ENCODE assay signal across 23 cellular contexts in genomic region chr2:15789381-15790062, GRCh38.
DNase-seq lines count a peak whose midpoint lies in the region; ATAC-seq and TF ChIP-seq lines count a peak whose summit lies in the region.
"Had no signal": no experiment of that assay in that cellular context is flagged by ENCODE, and none has a peak within 500 bp of the region (broad histone marks: within the 10 kb centered on the region; RNA-seq: fewer than 3 reads in every experiment).

No MANE protein-coding gene starts in this region.

- TF ChIP-seq EP300 in SK-N-SH (IDR thresholded peaks at IDR 0.05; ENCODE audit: borderline replicate concordance in 1 of 2, low read depth in 1 of 2, low read length in 1 of 2) = no peak

- H3K27ac Mint-ChIP-seq in nephron progenitor cell = peak overlapping the region; percentile 61
- H3K27ac Mint-ChIP-seq: CD4-positive, CD25-positive, alpha-beta regulatory T cell; CD8-positive, alpha-beta memory T cell had no signal

- H3K9ac ChIP-seq in SK-N-SH = no peak overlapping the region
- H3K9ac ChIP-seq: BLaER1 had no signal

- no peaks in the 10 kb centered on the region for H4K20me1 ChIP-seq in SK-N-SH (ENCODE audit: insufficient read depth)
- H4K20me1 ChIP-seq: BLaER1 had no signal

- ATAC-seq in GM19395 (IDR thresholded peaks at IDR 0.05; ENCODE audit: unreplicated experiment) = no peak
- ATAC-seq: GM12878 had no signal

- TF ChIP-seq CTCF in nephron progenitor cell (IDR thresholded peaks at IDR 0.05) (no peak), SK-N-SH (IDR thresholded peaks at IDR 0.05) (no peak)

- CTCF ChIA-PET in SK-N-SH (lab: Yijun Ruan, JAX) = no interaction called here

- no peaks in the 10 kb centered on the region for H3K79me2 ChIP-seq in SK-N-SH (ENCODE audit: insufficient read depth)

- no peaks in the 10 kb centered on the region for H3K36me3 ChIP-seq in SK-N-SH (replicated peaks in 1 of 2; ENCODE audit: control insufficient read depth in 1 of 2, insufficient read depth in 2 of 2, low read length in 1 of 2)
- H3K36me3 ChIP-seq: BE2C, BLaER1 had no signal

- no peaks in the 10 kb centered on the region for H3K27me3 ChIP-seq in SK-N-SH (ENCODE audit: insufficient read depth)
- H3K27me3 ChIP-seq: BE2C, BLaER1 had no signal

- DNase-seq in SK-N-DZ (ENCODE audit: low spot score) (peak; percentile 94), nephron progenitor cell (no peak), ureter (ENCODE audit: low spot score) (no peak), SK-N-SH (no peak)
- DNase-seq: 8988T; ACHN; BE2C; C1 segment of cervical spinal cord; CD4-positive, alpha-beta memory T cell; CD4-positive, CD25-positive, alpha-beta regulatory T cell; CD8-positive, alpha-beta memory T cell; COR-L47; DMS 273 treated with DMSO at 0.1 percent for 48 hours; DMS153; DMS53; DMS79; DND-41; EL; GDM1 had no signal

- peaks cover 0 to 3% of the 10 kb centered on the region in 2 experiments; a peak in 1 of 4 replicates for H3K4me1 ChIP-seq in SK-N-SH (ENCODE audit: control insufficient read depth in 1 of 2, insufficient read depth in 2 of 2, low read depth in 1 of 2, low read length in 1 of 2)
- H3K4me1 ChIP-seq: BE2C had no signal

- H3K9me3 Mint-ChIP-seq in nephron progenitor cell = no peaks in the 10 kb centered on the region

- peaks cover 14% of the 10 kb centered on the region for H3K27me3 Mint-ChIP-seq in nephron progenitor cell (ENCODE audit: low read depth, poor library complexity)

- H3K4me1 Mint-ChIP-seq in nephron progenitor cell = peaks cover 69% of the 10 kb centered on the region
- H3K4me1 Mint-ChIP-seq: CD14-positive monocyte; CD4-positive, alpha-beta memory T cell; CD4-positive, CD25-positive, alpha-beta regulatory T cell; CD8-positive, alpha-beta memory T cell had no signal

- no peaks in the 10 kb centered on the region for H3K36me3 Mint-ChIP-seq in nephron progenitor cell (ENCODE audit: low read depth)
- H3K36me3 Mint-ChIP-seq: CD14-positive monocyte; CD4-positive, alpha-beta memory T cell; CD4-positive, CD25-positive, alpha-beta regulatory T cell; CD8-positive, alpha-beta memory T cell had no signal

- no peak for TF ChIP-seq RAD21 in SK-N-SH (IDR thresholded peaks at IDR 0.05; ENCODE audit: low read length)

- POLR2A ChIA-PET in SK-N-SH (lab: Yijun Ruan, JAX) = no interaction called here

- H3K4me3 ChIP-seq in SK-N-SH (ENCODE audit: low read depth in 2 of 2, low read length in 1 of 2) = no peak overlapping the region
- H3K4me3 ChIP-seq: BLaER1, GM12878 had no signal

- H3K9me3 ChIP-seq in SK-N-SH = no peaks in the 10 kb centered on the region
- H3K9me3 ChIP-seq: BE2C, BLaER1 had no signal

- H3K9me2 ChIP-seq in SK-N-SH = no peaks in the 10 kb centered on the region

- no peaks in the 10 kb centered on the region for H3F3A ChIP-seq in SK-N-SH (replicated peaks; ENCODE audit: insufficient read depth)

- no peak overlapping the region for H3K4me2 ChIP-seq in SK-N-SH
- H3K4me2 ChIP-seq: BLaER1 had no signal

- WGBS in SK-N-SH (ENCODE audit: low lambda C conversion rate) = 34% methylated on average over 11 of the region's 11 CpGs

- H2AFZ ChIP-seq in SK-N-SH (ENCODE audit: low read depth) = no peak overlapping the region

- no peak overlapping the region for H3K4me3 Mint-ChIP-seq in nephron progenitor cell
- H3K4me3 Mint-ChIP-seq: CD14-positive monocyte; CD4-positive, alpha-beta memory T cell; CD4-positive, CD25-positive, alpha-beta regulatory T cell; CD8-positive, alpha-beta memory T cell had no signal

- H3K27ac ChIP-seq in SK-N-SH (ENCODE audit: low read depth in 2 of 2, low read length in 1 of 2) = no peak overlapping the region
- H3K27ac ChIP-seq: BLaER1 had no signal

TF ChIP-seq in SK-N-SH, 30 proteins besides CTCF, POLR2A, EP300 and RAD21:
- no peak for TF ChIP-seq EZH2phosphoT487 (IDR thresholded peaks at IDR 0.05; ENCODE audit: borderline replicate concordance, low read depth)
